Comparison of ENCODE assay signal across 1 cellular context in the genomic region with DNA sequence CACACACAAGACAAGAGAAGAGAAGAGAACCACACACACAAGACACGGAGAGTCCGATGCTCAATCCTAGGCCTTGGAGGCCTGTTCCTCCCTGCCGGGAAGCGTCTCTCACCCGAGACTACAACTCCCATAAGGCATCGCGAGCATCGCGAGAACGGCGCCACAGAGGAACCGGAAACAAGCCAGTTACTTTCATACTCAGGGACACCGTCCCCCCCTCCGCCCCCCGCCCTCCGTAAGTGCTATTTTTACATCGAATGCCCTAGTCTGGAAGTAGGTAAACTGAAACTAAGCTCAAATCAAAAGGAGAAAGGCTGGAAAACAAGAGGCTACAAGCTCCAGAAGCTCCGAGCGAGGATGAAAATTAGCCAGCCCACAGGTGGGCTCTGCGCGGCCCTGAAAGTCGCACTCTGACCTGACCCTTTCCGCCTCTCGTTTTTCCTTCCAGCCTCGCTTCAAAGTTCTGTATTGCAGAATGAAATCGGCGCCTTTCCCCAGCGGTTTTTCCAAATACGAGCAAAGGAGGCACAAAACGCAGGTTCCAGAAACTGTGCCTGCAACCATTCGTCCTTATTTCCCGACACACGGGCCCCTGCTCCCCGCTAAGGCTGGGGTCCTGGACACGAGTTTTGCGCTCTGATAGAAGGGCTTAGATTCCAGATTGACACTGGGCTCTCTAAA.
TF ChIP-seq lines count a peak whose summit lies in the region.

No MANE protein-coding gene starts in this region.

TF ChIP-seq in K562, 482 proteins besides CTCF, POLR2A, EP300 and RAD21 (continued from another document and continues in another):
- TF ChIP-seq, protein P1, sequence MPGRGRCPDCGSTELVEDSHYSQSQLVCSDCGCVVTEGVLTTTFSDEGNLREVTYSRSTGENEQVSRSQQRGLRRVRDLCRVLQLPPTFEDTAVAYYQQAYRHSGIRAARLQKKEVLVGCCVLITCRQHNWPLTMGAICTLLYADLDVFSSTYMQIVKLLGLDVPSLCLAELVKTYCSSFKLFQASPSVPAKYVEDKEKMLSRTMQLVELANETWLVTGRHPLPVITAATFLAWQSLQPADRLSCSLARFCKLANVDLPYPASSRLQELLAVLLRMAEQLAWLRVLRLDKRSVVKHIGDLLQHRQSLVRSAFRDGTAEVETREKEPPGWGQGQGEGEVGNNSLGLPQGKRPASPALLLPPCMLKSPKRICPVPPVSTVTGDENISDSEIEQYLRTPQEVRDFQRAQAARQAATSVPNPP (IDR thresholded peaks at IDR 0.05; ENCODE audit: borderline replicate concordance, insufficient read depth, insufficient read length), result no peak
- TF ChIP-seq, protein P2, sequence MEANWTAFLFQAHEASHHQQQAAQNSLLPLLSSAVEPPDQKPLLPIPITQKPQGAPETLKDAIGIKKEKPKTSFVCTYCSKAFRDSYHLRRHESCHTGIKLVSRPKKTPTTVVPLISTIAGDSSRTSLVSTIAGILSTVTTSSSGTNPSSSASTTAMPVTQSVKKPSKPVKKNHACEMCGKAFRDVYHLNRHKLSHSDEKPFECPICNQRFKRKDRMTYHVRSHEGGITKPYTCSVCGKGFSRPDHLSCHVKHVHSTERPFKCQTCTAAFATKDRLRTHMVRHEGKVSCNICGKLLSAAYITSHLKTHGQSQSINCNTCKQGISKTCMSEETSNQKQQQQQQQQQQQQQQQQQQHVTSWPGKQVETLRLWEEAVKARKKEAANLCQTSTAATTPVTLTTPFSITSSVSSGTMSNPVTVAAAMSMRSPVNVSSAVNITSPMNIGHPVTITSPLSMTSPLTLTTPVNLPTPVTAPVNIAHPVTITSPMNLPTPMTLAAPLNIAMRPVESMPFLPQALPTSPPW (CRISPR knock-in tag; IDR thresholded peaks at IDR 0.05), result peak; percentile 99
- TF ChIP-seq POLR2B (IDR thresholded peaks at IDR 0.05; ENCODE audit: low read depth, partially characterized antibody) (peak; percentile 84), TAF15 (IDR thresholded peaks at IDR 0.05; ENCODE audit: low read depth, low read length) (no peak), CREB5 (CRISPR knock-in tag; IDR thresholded peaks at IDR 0.05) (no peak), C11orf30 (IDR thresholded peaks at IDR 0.05; ENCODE audit: low read depth) (peak; percentile 64; the same call in 1 of the 2 replicates), BRF1 (IDR thresholded peaks at IDR 0.05; ENCODE audit: borderline replicate concordance, extremely low read depth, insufficient read length) (no peak), ZNF639 (CRISPR knock-in tag; conservative IDR thresholded peaks at IDR 0.05 in 1 of 2, IDR thresholded peaks at IDR 0.05 in 1 of 2) (no peak; a peak in 1 of 4 replicates), ARHGAP35 (IDR thresholded peaks at IDR 0.05; ENCODE audit: partially characterized antibody) (peak; percentile 97), RBM34 (IDR thresholded peaks at IDR 0.05; ENCODE audit: borderline replicate concordance, insufficient read depth, low read length) (no peak), ZNF124 (CRISPR knock-in tag; IDR thresholded peaks at IDR 0.05) (no peak), ZNF197 (CRISPR knock-in tag; IDR thresholded peaks at IDR 0.05; ENCODE audit: low read depth) (peak; percentile 79; the same call in 1 of the 2 replicates), ZNF778 (CRISPR knock-in tag; IDR thresholded peaks at IDR 0.05) (no peak), HSF4 (CRISPR knock-in tag; IDR thresholded peaks at IDR 0.05; ENCODE audit: borderline replicate concordance) (no peak), TAF9B (IDR thresholded peaks at IDR 0.05; ENCODE audit: partially characterized antibody) (peak; percentile 61), ELF1 (tag; IDR thresholded peaks at IDR 0.05) (peak; percentile 93), TARDBP (IDR thresholded peaks at IDR 0.05) (no peak), MYNN (IDR thresholded peaks at IDR 0.05) (no peak), MYNN (CRISPR knock-in tag; IDR thresholded peaks at IDR 0.05) (no peak), ARID4B (CRISPR knock-in tag; IDR thresholded peaks at IDR 0.05) (no peak), FUS (optimal IDR thresholded peaks at IDR 0.05; ENCODE audit: low read depth, low read length) (no peak), ZMIZ1 (IDR thresholded peaks at IDR 0.05; ENCODE audit: low read depth in 2 of 2, low read length in 2 of 2) (no peak; a peak in 1 of 4 replicates), TAF7 (tag; IDR thresholded peaks at IDR 0.05) (peak; percentile 59; the same call in 1 of the 2 replicates), GTF2B (IDR thresholded peaks at IDR 0.05; ENCODE audit: extremely low read depth, insufficient read length) (no peak), MCM3 (IDR thresholded peaks at IDR 0.05) (no peak), HCFC1 (IDR thresholded peaks at IDR 0.05; ENCODE audit: low read depth, low read length) (peak; percentile 98), ZNF449 (CRISPR knock-in tag; IDR thresholded peaks at IDR 0.05) (no peak), SMARCC2 (IDR thresholded peaks at IDR 0.05; ENCODE audit: low read depth) (no peak), U2AF2 (optimal IDR thresholded peaks at IDR 0.05; ENCODE audit: low read depth, low read length) (no peak), POLR2G (IDR thresholded peaks at IDR 0.05; ENCODE audit: low read depth, low read length) (peak; percentile 68), POLR3G (IDR thresholded peaks at IDR 0.05; ENCODE audit: extremely low read depth, insufficient read length, insufficient replicate concordance) (no peak)
- TF ChIP-seq, protein P3, sequence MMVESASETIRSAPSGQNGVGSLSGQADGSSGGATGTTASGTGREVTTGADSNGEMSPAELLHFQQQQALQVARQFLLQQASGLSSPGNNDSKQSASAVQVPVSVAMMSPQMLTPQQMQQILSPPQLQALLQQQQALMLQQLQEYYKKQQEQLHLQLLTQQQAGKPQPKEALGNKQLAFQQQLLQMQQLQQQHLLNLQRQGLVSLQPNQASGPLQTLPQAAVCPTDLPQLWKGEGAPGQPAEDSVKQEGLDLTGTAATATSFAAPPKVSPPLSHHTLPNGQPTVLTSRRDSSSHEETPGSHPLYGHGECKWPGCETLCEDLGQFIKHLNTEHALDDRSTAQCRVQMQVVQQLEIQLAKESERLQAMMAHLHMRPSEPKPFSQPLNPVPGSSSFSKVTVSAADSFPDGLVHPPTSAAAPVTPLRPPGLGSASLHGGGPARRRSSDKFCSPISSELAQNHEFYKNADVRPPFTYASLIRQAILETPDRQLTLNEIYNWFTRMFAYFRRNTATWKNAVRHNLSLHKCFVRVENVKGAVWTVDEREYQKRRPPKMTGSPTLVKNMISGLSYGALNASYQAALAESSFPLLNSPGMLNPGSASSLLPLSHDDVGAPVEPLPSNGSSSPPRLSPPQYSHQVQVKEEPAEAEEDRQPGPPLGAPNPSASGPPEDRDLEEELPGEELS (CRISPR knock-in tag; IDR thresholded peaks at IDR 0.05; ENCODE audit: borderline replicate concordance), result no peak
- TF ChIP-seq, protein P4, sequence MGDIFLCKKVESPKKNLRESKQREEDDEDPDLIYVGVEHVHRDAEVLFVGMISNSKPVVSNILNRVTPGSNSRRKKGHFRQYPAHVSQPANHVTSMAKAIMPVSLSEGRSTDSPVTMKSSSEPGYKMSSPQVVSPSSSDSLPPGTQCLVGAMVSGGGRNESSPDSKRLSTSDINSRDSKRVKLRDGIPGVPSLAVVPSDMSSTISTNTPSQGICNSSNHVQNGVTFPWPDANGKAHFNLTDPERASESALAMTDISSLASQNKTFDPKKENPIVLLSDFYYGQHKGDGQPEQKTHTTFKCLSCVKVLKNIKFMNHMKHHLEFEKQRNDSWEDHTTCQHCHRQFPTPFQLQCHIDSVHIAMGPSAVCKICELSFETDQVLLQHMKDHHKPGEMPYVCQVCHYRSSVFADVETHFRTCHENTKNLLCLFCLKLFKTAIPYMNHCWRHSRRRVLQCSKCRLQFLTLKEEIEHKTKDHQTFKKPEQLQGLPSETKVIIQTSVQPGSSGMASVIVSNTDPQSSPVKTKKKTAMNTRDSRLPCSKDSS (IDR thresholded peaks at IDR 0.05; ENCODE audit: low read depth, partially characterized antibody), result no peak
- TF ChIP-seq, protein P5, sequence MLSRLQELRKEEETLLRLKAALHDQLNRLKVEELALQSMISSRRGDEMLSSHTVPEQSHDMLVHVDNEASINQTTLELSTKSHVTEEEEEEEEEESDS (CRISPR knock-in tag; IDR thresholded peaks at IDR 0.05), result no peak
